In the genomic region with DNA sequence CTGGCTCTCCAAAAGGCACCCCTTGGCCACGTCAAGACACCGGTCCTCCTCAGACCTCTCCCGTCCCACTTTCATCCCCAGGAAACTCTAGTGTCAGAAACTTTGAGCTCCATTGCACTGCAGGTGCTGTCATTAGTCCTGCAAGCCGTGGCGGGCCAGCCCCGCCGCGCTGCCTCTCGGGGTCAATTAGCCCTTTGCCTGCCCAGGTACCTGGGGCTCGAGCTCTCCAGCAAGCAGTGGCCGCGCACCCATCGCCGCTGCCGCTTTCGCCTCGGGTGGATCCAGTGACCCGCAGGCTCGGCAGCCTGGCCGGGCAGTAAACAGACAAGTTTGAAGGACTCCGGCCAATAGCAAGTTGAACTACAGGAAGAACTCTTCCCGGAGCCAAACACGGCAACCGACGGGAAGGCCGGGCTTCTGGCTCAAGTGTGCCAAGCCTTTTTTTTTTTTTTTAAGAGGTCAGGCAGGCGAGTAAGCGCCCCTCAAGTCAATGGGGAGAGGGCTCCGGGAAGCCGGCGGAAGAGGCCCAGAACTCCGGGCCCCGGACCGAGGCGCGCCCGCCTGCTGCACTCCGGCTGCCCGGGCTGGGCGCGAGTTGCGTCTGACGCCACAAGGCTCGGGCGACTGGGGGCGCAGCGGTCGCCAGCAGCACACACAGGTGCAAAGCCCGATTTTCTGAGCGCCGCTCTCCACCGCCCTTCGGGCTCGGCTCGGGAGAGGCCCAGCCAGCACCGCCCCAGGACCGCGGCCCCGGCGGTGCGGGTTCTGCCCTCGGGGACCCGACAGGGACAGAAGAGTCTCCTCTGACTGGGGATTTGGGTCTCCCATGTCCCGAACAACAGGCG, we compare ENCODE assay signal across 1 cellular context.
TF ChIP-seq lines count a peak whose summit lies in the region.

No MANE protein-coding gene starts in this region.

TF ChIP-seq in GM23338, 12 proteins besides CTCF, POLR2A, EP300 and RAD21 (continued from another document):
- TF ChIP-seq ZNF462 (CRISPR knock-in tag; IDR thresholded peaks at IDR 0.05) = no peak
- TF ChIP-seq POLR2AphosphoS5 (IDR thresholded peaks at IDR 0.05; ENCODE audit: low read depth) = no peak
- no peak for TF ChIP-seq NANOG (IDR thresholded peaks at IDR 0.05; ENCODE audit: borderline replicate concordance)
